27 cellular contexts compared by ENCODE assay signal in genomic region chr9:105757496-105758251, GRCh38.
DNase-seq lines count a peak whose midpoint lies in the region; ATAC-seq, FAIRE-seq and TF ChIP-seq lines count a peak whose summit lies in the region.
"Had no signal": no experiment of that assay in that cellular context is flagged by ENCODE, and none has a peak within 500 bp of the region (broad histone marks: within the 10 kb centered on the region; RNA-seq: fewer than 3 reads in every experiment).

No MANE protein-coding gene starts in this region.

- intact Hi-C loops in K562 (cut with micrococcal nuclease) = no loop called here

- no peak for TF ChIP-seq EP300 in K562 (IDR thresholded peaks at IDR 0.05; ENCODE audit: low read length)

- no peak overlapping the region for H3K27ac ChIP-seq in K562 (ENCODE audit: extremely low read depth, low read depth, low read length)
- H3K27ac ChIP-seq: ovary, sigmoid colon, testis had no signal

- BruUV-seq in K562 (replicated peaks; lab: Mats Ljungman, UMichigan) = no TSS peak

- no peaks in the 10 kb centered on the region for H3K79me2 ChIP-seq in K562 (ENCODE audit: control insufficient read depth, insufficient read depth, low read length)

- TF ChIP-seq CTCF in K562 (IDR thresholded peaks at IDR 0.05 in 2 of 3, conservative IDR thresholded peaks at IDR 0.05 in 1 of 3; ENCODE audit: insufficient read depth in 2 of 3, low read depth in 1 of 3, low read length in 3 of 3) = no peak

- no peaks in the 10 kb centered on the region for H3K9me1 ChIP-seq in K562 (ENCODE audit: control insufficient read depth, insufficient read depth, low read length)

- no peak for TF ChIP-seq POLR2A in K562 (conservative IDR thresholded peaks at IDR 0.05)

- no peak for TF ChIP-seq RAD21 in K562 (CRISPR knock-in tag; conservative IDR thresholded peaks at IDR 0.05 in 1 of 2, IDR thresholded peaks at IDR 0.05 in 1 of 2)

- DNase-seq in MV-4-11 (lab: John Stamatoyannopoulos, UW) = peak; percentile 92
- DNase-seq in K562 (ENCODE audit: extremely low read depth in 1 of 4, low spot score in 3 of 4) = no peak
- peak; percentile 63 for DNase-seq in iris pigment epithelial cell (ENCODE audit: low read depth)
- DNase-seq in putamen (ENCODE audit: low spot score) = no peak
- DNase-seq in mucosa of gallbladder (ENCODE audit: low spot score) = no peak
- DNase-seq: activated CD4-positive, alpha-beta T cell treated with anti-CD3 and anti-CD28 coated beads for 4 hours; activated CD8-positive, alpha-beta memory T cell treated with anti-CD3 and anti-CD28 coated beads, Interleukin-2, amount 10 ng/mL, durations not matched to agents 7 days and 5 days; CD4-positive, CD25-positive, alpha-beta regulatory T cell; cortex of kidney; DMS 273 treated with DMSO at 0.1 percent for 48 hours; H7; kidney glomerular epithelial cell; NCI-H1436; NCI-H524 treated with DMSO at 0.1 percent for 48 hours; ovary; sigmoid colon; stimulated activated CD4-positive, alpha-beta T cell treated with anti-CD3 and anti-CD28 coated beads, Interleukin-1b, Interleukin-23, amount 100 ng/mL, for 48 hours; stimulated activated naive B cell treated with anti-CD40 and anti-IgM and Interleukin-4, amounts not matched to agents 10 μg/mL and 1 μg/mL and 100 μg/mL, for 72 hours; T-cell; testis had no signal

- no peak overlapping the region for H3K4me3 ChIP-seq in K562
- H3K4me3 ChIP-seq: ovary, sigmoid colon, testis had no signal

- H4K20me1 ChIP-seq in K562 (replicated peaks; ENCODE audit: control insufficient read depth, insufficient read depth, low read length) = no peaks in the 10 kb centered on the region

- ATAC-seq in GM21529 (IDR thresholded peaks at IDR 0.05; ENCODE audit: unreplicated experiment) = peak; percentile 52
- no peak for ATAC-seq in K562
- ATAC-seq in HG03139 (IDR thresholded peaks at IDR 0.05; ENCODE audit: unreplicated experiment) = no peak
- ATAC-seq: activated CD8-positive, alpha-beta memory T cell treated with anti-CD3 and anti-CD28 coated beads, Interleukin-2, amount 10 ng/mL, durations not matched to agents 7 days and 5 days; activated naive CD4-positive, alpha-beta T cell treated with anti-CD3 and anti-CD28 coated beads, Interleukin-2, amount 50 U/mL, for 72 hours; natural killer cell treated with Interleukin-12 subunit alpha and Interleukin-12 subunit beta and Interleukin-15 and Interleukin-18, amount 100 ng/mL, for 72 hours; stimulated activated naive B cell treated with anti-CD40 and anti-IgM and Interleukin-4, amounts not matched to agents 10 μg/mL and 1 μg/mL and 100 μg/mL, for 72 hours; T-cell had no signal

- H3K4me1 ChIP-seq in K562 (replicated peaks in 1 of 2; ENCODE audit: control insufficient read depth in 2 of 2, insufficient read depth in 2 of 2, low read length in 2 of 2) = no peaks in the 10 kb centered on the region
- H3K4me1 ChIP-seq: sigmoid colon, testis had no signal

- no peak overlapping the region for H3K4me2 ChIP-seq in K562 (ENCODE audit: insufficient read depth, low read length)

- POLR2A ChIA-PET in K562 (lab: Yijun Ruan, JAX) = interaction anchor here (0.7 kb wide), 1 partner anchor 132 kb away, joined by 3 read pairs; no protein-coding TSS in a partner anchor

- in situ Hi-C loops in K562 (cut with MboI) = no loop called here

- peaks cover 9% of the 10 kb centered on the region for H3K36me3 ChIP-seq in K562 (ENCODE audit: control insufficient read depth, insufficient read depth, low read length)
- H3K36me3 ChIP-seq: ovary, sigmoid colon had no signal

- no peaks in the 10 kb centered on the region for H3K27me3 ChIP-seq in K562 (ENCODE audit: control insufficient read depth in 2 of 2, insufficient read depth in 2 of 2, low read length in 2 of 2)
- H3K27me3 ChIP-seq: ovary, sigmoid colon, testis had no signal

- H2AFZ ChIP-seq in K562 (ENCODE audit: low read depth, low read length) = no peak overlapping the region

- no peak for FAIRE-seq in K562 (lab: Jason Lieb, UNC)
- FAIRE-seq: endometrium, frontal cortex, G401.6 had no signal

- no peaks in the 10 kb centered on the region for H3K9me3 ChIP-seq in K562 (replicated peaks; ENCODE audit: control insufficient read depth, insufficient read depth, low read depth, low read length)
- H3K9me3 ChIP-seq: testis had no signal

- H3K9ac ChIP-seq in K562 (ENCODE audit: insufficient read depth in 1 of 2, low read depth in 2 of 2, low read length in 2 of 2) = no peak overlapping the region

- WGBS in K562 (ENCODE audit: insufficient coverage, low coverage, missing lambda C conversion rate) = 93% methylated on average over 10 of the region's 12 CpGs

- CTCF ChIA-PET in K562 (lab: Yijun Ruan, JAX; ENCODE audit: low intra/inter-chr PET ratio) = no interaction called here

TF ChIP-seq in K562, 482 proteins besides CTCF, POLR2A, EP300 and RAD21:
- TF ChIP-seq CEBPG (CRISPR knock-in tag; IDR thresholded peaks at IDR 0.05) (no peak), CEBPG (tag; conservative IDR thresholded peaks at IDR 0.05 in 1 of 2, IDR thresholded peaks at IDR 0.05 in 1 of 2) (0 out of 4 replicates have a peak, but pooled peaks of 1 of the 2 experiments have one; percentile 14), YBX1 (IDR thresholded peaks at IDR 0.05) (no peak), CEBPB (tag; IDR thresholded peaks at IDR 0.05) (0 out of 2 replicates have a peak, but pooled peaks have one; percentile 26)
TF ChIP-seq in K562: peak in this region for 2.

Comparison
In these comparisons a context has a peak if more than half of its experiments do, and no peak if none do; other contexts are left out.
1. DNase-seq: peak in MV-4-11 (single experiment) and iris pigment epithelial cell (single experiment); none in K562 (0 of 4), putamen (single experiment) and mucosa of gallbladder (single experiment).